In the genomic region with DNA sequence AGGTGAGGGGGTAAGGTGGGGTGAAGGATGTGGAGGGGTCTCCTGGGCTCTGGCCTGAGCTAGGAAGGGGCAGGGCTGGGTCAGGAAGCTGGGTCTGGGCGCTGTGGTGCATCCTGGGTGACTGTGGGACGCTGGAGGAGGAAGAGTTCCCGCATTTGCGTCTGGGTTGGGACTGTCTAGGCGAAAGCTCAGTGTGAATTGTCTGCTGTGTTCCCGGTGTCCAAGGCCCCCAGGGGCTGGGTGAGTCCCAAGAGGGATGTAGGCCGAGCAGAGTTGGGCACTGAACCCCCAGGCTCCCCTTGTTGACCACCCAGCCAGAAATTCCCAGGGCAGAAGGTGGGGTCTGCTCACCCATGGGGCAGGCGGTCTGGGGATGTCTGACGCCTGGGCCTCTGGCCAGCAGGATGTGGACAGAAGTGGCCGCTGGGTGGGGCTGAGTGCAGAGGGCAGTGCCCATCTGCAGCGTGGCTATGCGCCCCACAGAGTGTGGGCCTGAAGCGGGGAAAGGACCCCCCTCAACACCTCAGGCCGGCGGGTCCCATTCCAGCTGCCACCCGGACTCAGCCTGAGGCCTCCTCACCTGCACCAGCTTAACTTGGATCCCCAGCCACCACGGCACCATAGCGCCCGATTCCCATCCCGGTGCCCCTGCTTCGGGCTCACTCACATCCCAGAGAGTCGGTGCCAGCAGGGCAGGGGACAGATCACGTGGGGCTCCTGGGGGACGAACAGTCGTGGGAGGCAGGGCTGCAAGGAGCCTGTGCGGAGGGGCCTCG, we compare ENCODE assay signal across 15 cellular contexts. TPM values are rescaled to one million over a fixed set of nuclear protein-coding genes. Genes with fewer than 3 reads are reported as not detected.
DNase-seq lines count a peak whose midpoint lies in the region; ATAC-seq, FAIRE-seq and TF ChIP-seq lines count a peak whose summit lies in the region.
"Had no signal": no experiment of that assay in that cellular context is flagged by ENCODE, and none has a peak within 500 bp of the region (broad histone marks: within the 10 kb centered on the region; RNA-seq: fewer than 3 reads in every experiment).

No MANE protein-coding gene starts in this region.

- no peak overlapping the region for H2BK15ac ChIP-seq in H1 (ENCODE audit: low read length)

- DNase-seq in Caco-2 = peak; percentile 45 to 68
- DNase-seq in M059J (ENCODE audit: low read depth) = peak; percentile 92
- DNase-seq in H1 (ENCODE audit: low read depth in 1 of 2, low spot score in 2 of 2) = no peak
- no peak for DNase-seq in neural crest cell (ENCODE audit: low read depth, low spot score)
- DNase-seq in NCI-H1092 (lab: John Stamatoyannopoulos, UW) = no peak
- no peak for DNase-seq in iPS-NIHi7 (ENCODE audit: extremely low spot score)
- no peak for DNase-seq in NAMALWA (ENCODE audit: low spot score)
- DNase-seq: GM23248; NCI-H187; NCI-H774; stimulated activated naive CD8-positive, alpha-beta T cell treated with anti-CD3 and anti-CD28 coated beads, Interleukin-15, amount 100 ng/mL, for 72 hours had no signal

- H3K4ac ChIP-seq in H1 (replicated peaks; ENCODE audit: insufficient read length, low read depth, low read length) = no peak overlapping the region

- H4K8ac ChIP-seq in H1 (ENCODE audit: extremely low read depth, insufficient read depth, low read length) = no peak overlapping the region

- H3K56ac ChIP-seq in H1 (replicated peaks; ENCODE audit: insufficient read length, low read depth, low read length) = no peak overlapping the region

- H2AK5ac ChIP-seq in H1 (ENCODE audit: low read depth, low read length) = no peak overlapping the region

- H3K27me3 Mint-ChIP-seq in Caco-2 (ENCODE audit: insufficient read depth, unreplicated experiment) (no peaks in the 10 kb centered on the region), neural crest cell (ENCODE audit: low read depth) (peaks cover 3% of the 10 kb centered on the region)
- H3K27me3 Mint-ChIP-seq: stimulated activated naive CD8-positive, alpha-beta T cell treated with anti-CD3 and anti-CD28 coated beads, Interleukin-15, amount 100 ng/mL, for 72 hours had no signal

- H3K9ac ChIP-seq in H1 (replicated peaks in 1 of 4; ENCODE audit: extremely low read depth in 1 of 4, low read depth in 3 of 4, low read length in 3 of 4) = no peak overlapping the region
- H3K9ac ChIP-seq: GM23248 had no signal

- H3K79me1 ChIP-seq in H1 (ENCODE audit: low read depth, low read length) = no peaks in the 10 kb centered on the region

- peak overlapping the region; percentile 16 for H3K4me3 Mint-ChIP-seq in Caco-2 (ENCODE audit: unreplicated experiment)
- no peak overlapping the region for H3K4me3 Mint-ChIP-seq in neural crest cell
- H3K4me3 Mint-ChIP-seq: B cell; stimulated activated naive CD8-positive, alpha-beta T cell treated with anti-CD3 and anti-CD28 coated beads, Interleukin-15, amount 100 ng/mL, for 72 hours; WTC11 had no signal

- no peak for TF ChIP-seq RAD21 in H1 (IDR thresholded peaks at IDR 0.05 in 1 of 2, conservative IDR thresholded peaks at IDR 0.05 in 1 of 2; ENCODE audit: low read depth in 2 of 2, low read length in 2 of 2)

- H3K4me1 Mint-ChIP-seq in Caco-2 (ENCODE audit: low read depth, unreplicated experiment) (peaks cover 18% of the 10 kb centered on the region), neural crest cell (peaks cover 25% of the 10 kb centered on the region)

- CTCF ChIA-PET in Caco-2 (lab: Charles Lee) = interaction anchor here (0.7 to 2.0 kb wide), 2 partner anchors 32 to 231 kb away, joined by 4 to 5 read pairs; no protein-coding TSS in a partner anchor
- CTCF ChIA-PET in H1 (lab: Charles Lee; ENCODE audit: partially characterized antibody) = interaction anchor here (1.0 to 3.8 kb wide), 10 partner anchors 15 to 226 kb away, joined by 3 to 27 read pairs (median 6); no protein-coding TSS in a partner anchor

- no peak overlapping the region for H4K91ac ChIP-seq in H1 (replicated peaks; ENCODE audit: insufficient read length, low read length)

- 92% methylated on average over 23 of the region's 27 CpGs; no CpG with 5 or more reads in 1 of the 2 experiments for WGBS in H1 (ENCODE audit: extremely low coverage in 1 of 2, insufficient coverage in 1 of 2, insufficient read length in 1 of 2, insufficient replicate concordance in 2 of 2, low coverage in 1 of 2, low lambda C conversion rate in 2 of 2, missing lambda C conversion rate in 1 of 2), 2 experiments

- no peak overlapping the region for H3K4me3 ChIP-seq in Caco-2 (ENCODE audit: low read depth, low read length)
- H3K4me3 ChIP-seq in H1 (ENCODE audit: extremely low read depth in 1 of 4, insufficient read depth in 2 of 4, low read depth in 3 of 4, low read length in 4 of 4) = no peak overlapping the region
- H3K4me3 ChIP-seq: GM23248 had no signal

- intact Hi-C loops in Caco-2 (cut with micrococcal nuclease; ENCODE audit: unreplicated experiment) = no loop called here

- H2BK120ac ChIP-seq in H1 (replicated peaks; ENCODE audit: low read depth, low read length) = no peak overlapping the region

- H3K4me2 ChIP-seq in H1 (ENCODE audit: insufficient read depth in 1 of 2, low read depth in 2 of 2, low read length in 2 of 2) = no peak overlapping the region

- TF ChIP-seq POLR2A in H1 (IDR thresholded peaks at IDR 0.05; ENCODE audit: control extremely low read depth in 1 of 2, low read depth in 2 of 2, low read length in 2 of 2) = no peak

- H3K27me3 ChIP-seq in Caco-2 (replicated peaks; ENCODE audit: control insufficient read depth, insufficient read depth, low read length) (no peaks in the 10 kb centered on the region), H1 (replicated peaks in 1 of 4; ENCODE audit: control insufficient read depth in 3 of 4, extremely low read depth in 1 of 4, insufficient read depth in 3 of 4, low read length in 3 of 4) (no peaks in the 10 kb centered on the region; a peak in 1 of 7 replicates)

- H2BK20ac ChIP-seq in H1 (ENCODE audit: low read length) = no peak overlapping the region

- no peak for ATAC-seq in HG03354 (IDR thresholded peaks at IDR 0.05; ENCODE audit: poor library complexity, severe bottlenecking, unreplicated experiment)

- H3K18ac ChIP-seq in H1 (ENCODE audit: extremely low read depth, low read length) = no peak overlapping the region

- TF ChIP-seq CTCF in Caco-2 (IDR thresholded peaks at IDR 0.05; ENCODE audit: insufficient read depth in 1 of 2, low read depth in 1 of 2, low read length in 1 of 2, severe bottlenecking in 1 of 2, unreplicated experiment in 1 of 2) = no peak
- no peak for TF ChIP-seq CTCF in H1 (IDR thresholded peaks at IDR 0.05; ENCODE audit: control extremely low read depth in 1 of 3, insufficient read depth in 1 of 3, low read depth in 1 of 3, low read length in 3 of 3)
- TF ChIP-seq CTCF in neural crest cell (conservative IDR thresholded peaks at IDR 0.05) = no peak

- H3K4me1 ChIP-seq in Caco-2 (peaks cover 57% of the 10 kb centered on the region), H1 (replicated peaks in 1 of 4; ENCODE audit: control insufficient read depth in 3 of 4, insufficient read depth in 4 of 4, low read length in 3 of 4) (peaks cover 0 to 15% (median 13%) of the 10 kb centered on the region in 4 experiments; a peak in 6 of 7 replicates)

- TF ChIP-seq EP300 in H1 (IDR thresholded peaks at IDR 0.05; ENCODE audit: borderline replicate concordance in 1 of 2, low read depth in 2 of 2, low read length in 2 of 2) = no peak

- peaks cover 2% of the 10 kb centered on the region; the same call in 1 of the 2 replicates for H3K36me3 ChIP-seq in Caco-2 (ENCODE audit: control insufficient read depth, insufficient read depth, low read length)
- H3K36me3 ChIP-seq in H1 (ENCODE audit: control insufficient read depth in 2 of 4, insufficient read depth in 4 of 4, low read length in 3 of 4) = no peaks in the 10 kb centered on the region

- H3K9me3 Mint-ChIP-seq in Caco-2 (ENCODE audit: unreplicated experiment) = no peaks in the 10 kb centered on the region
- H3K9me3 Mint-ChIP-seq in neural crest cell = no peaks in the 10 kb centered on the region
- H3K9me3 Mint-ChIP-seq: stimulated activated naive CD8-positive, alpha-beta T cell treated with anti-CD3 and anti-CD28 coated beads, Interleukin-15, amount 100 ng/mL, for 72 hours; WTC11 had no signal

- no peak overlapping the region for H3K14ac ChIP-seq in H1 (ENCODE audit: insufficient read length)

- no peak overlapping the region for H2BK12ac ChIP-seq in H1 (ENCODE audit: low read depth, low read length)

- H3K23me2 ChIP-seq in H1 (ENCODE audit: low read depth, low read length) = no peaks in the 10 kb centered on the region

- no peaks in the 10 kb centered on the region for H4K20me1 ChIP-seq in H1 (replicated peaks in 1 of 2; ENCODE audit: control insufficient read depth in 1 of 2, insufficient read depth in 2 of 2, low read length in 2 of 2)

- H3K79me2 ChIP-seq in H1 (ENCODE audit: control insufficient read depth in 1 of 2, insufficient read depth in 2 of 2, low read length in 2 of 2) = no peaks in the 10 kb centered on the region

- H2BK5ac ChIP-seq in H1 (ENCODE audit: low read depth, low read length) = peak overlapping the region; percentile 55; the same call in 1 of the 2 replicates

- H4K5ac ChIP-seq in H1 (ENCODE audit: insufficient read length, low read depth, low read length) = no peak overlapping the region

- peak overlapping the region; percentile 86 for H3K27ac Mint-ChIP-seq in Caco-2 (ENCODE audit: unreplicated experiment)
- H3K27ac Mint-ChIP-seq in neural crest cell (ENCODE audit: unreplicated experiment) = peak overlapping the region; percentile 40
- H3K27ac Mint-ChIP-seq: B cell, WTC11 had no signal

- H3K27ac ChIP-seq in H1 (ENCODE audit: low read depth, low read length) = no peak overlapping the region
- H3K27ac ChIP-seq: GM23248 had no signal

- POLR2A ChIA-PET in Caco-2 (lab: Charles Lee) = interaction anchor here (1.0 kb wide), 1 partner anchor 64 kb away, joined by 3 read pairs; no protein-coding TSS in a partner anchor
- POLR2A ChIA-PET in H1 (lab: Charles Lee; ENCODE audit: partially characterized antibody) = interaction anchor here (0.9 to 4.0 kb wide), 8 partner anchors 9 to 111 kb away, joined by 3 to 14 read pairs (median 4); partner anchors contain the start of gene POFUT2

- H3K9me3 ChIP-seq in Caco-2 (no peaks in the 10 kb centered on the region), H1 (ENCODE audit: insufficient read depth in 2 of 2, low read depth in 1 of 2, low read length in 1 of 2) (no peaks in the 10 kb centered on the region)

- no TSS peak for BruUV-seq in Caco-2 (replicated peaks; lab: Mats Ljungman, UMichigan)

- H2AFZ ChIP-seq in H1 (ENCODE audit: low read length) = no peak overlapping the region
- H2AFZ ChIP-seq: GM23248 had no signal

- H3K23ac ChIP-seq in H1 (ENCODE audit: insufficient read length) = no peak overlapping the region

- H3K36me3 Mint-ChIP-seq in Caco-2 (ENCODE audit: insufficient read depth, unreplicated experiment) (peaks cover 34% of the 10 kb centered on the region), neural crest cell (ENCODE audit: low read depth) (no peaks in the 10 kb centered on the region)
- H3K36me3 Mint-ChIP-seq: WTC11 had no signal

- no peak for FAIRE-seq in H1 (lab: Jason Lieb, UNC)
- FAIRE-seq: frontal cortex had no signal

RNA-seq across cellular contexts. Expression of gene POFUT2, which starts 36.9 kb away (rescaled TPM):
- total RNA-seq in Caco-2 (2022) (32.0 and 36.5 TPM in 2 replicates), neural crest cell (35.4 and 39.5 TPM in 2 replicates)
- 65.7 and 81.8 TPM in 2 replicates for total RNA-seq in M059J (2014; rRNA removed; shearing (Covaris generic))
- total RNA-seq in H1 (2021; fragmentation: NEBNext Ultra II Directional; extraction: Animal tissue kit (Norgen Biotek cat#: 25700)) = 32.1 and 34.6 TPM in 2 replicates
- 13.7 and 21.0 TPM in 2 replicates for polyA plus RNA-seq in H1 (2011; rRNA removed)
- polyA plus RNA-seq in H1 (2011; cell fraction: cytosol; rRNA removed) = 20.3 TPM
- polyA plus RNA-seq in H1 (2011; cell fraction: nucleus; rRNA removed) = 88.5 TPM
- polyA plus RNA-seq in H1 (2012, experiment 1 of 2) = 24.1 to 33.7 TPM (median 29.4 TPM) in 4 replicates
- 15.8 TPM for polyA plus RNA-seq in H1 (2012, experiment 2 of 2)
- 33.3 TPM for polyA plus RNA-seq in H1 (2013, experiment 1 of 2)
- 33.7 TPM for polyA plus RNA-seq in H1 (2013, experiment 2 of 2)
- 11.2 and 13.2 TPM in 2 replicates for polyA minus RNA-seq in H1 (2011; rRNA and poly(A)+ RNA removed)
- polyA minus RNA-seq in H1 (2011; cell fraction: cytosol; rRNA and poly(A)+ RNA removed) = 13.0 TPM
- polyA minus RNA-seq in H1 (2011; cell fraction: nucleus; rRNA and poly(A)+ RNA removed) = 28.5 TPM

Comparison
In these comparisons a context has a peak if more than half of its experiments do, and no peak if none do; other contexts are left out.
1. DNase-seq: peak in Caco-2 (2 of 2) and M059J (single experiment); none in H1 (0 of 2), neural crest cell (single experiment), NCI-H1092 (single experiment), iPS-NIHi7 (single experiment) and NAMALWA (single experiment).